1 cellular context compared by ENCODE assay signal in genomic region chr17:50955667-50956120, GRCh38.
TF ChIP-seq lines count a peak whose summit lies in the region.

No MANE protein-coding gene starts in this region.

TF ChIP-seq in SK-N-SH, 30 proteins besides CTCF, POLR2A, EP300 and RAD21 (continued from another document):
- TF ChIP-seq REST (IDR thresholded peaks at IDR 0.05; ENCODE audit: low read depth, low read length) (no peak), MEF2A (IDR thresholded peaks at IDR 0.05; ENCODE audit: borderline replicate concordance, low read depth) (no peak), POLR2AphosphoS5 (IDR thresholded peaks at IDR 0.05; ENCODE audit: low read depth, low read length) (no peak; the same call in 1 of the 2 replicates), FOXJ3 (CRISPR knock-in tag; IDR thresholded peaks at IDR 0.05) (peak; percentile 77), MXI1 (IDR thresholded peaks at IDR 0.05; ENCODE audit: low read depth, low read length) (peak; percentile 69; the same call in 1 of the 2 replicates), EZH2phosphoT487 (IDR thresholded peaks at IDR 0.05; ENCODE audit: borderline replicate concordance, low read depth) (no peak), SMC3 (IDR thresholded peaks at IDR 0.05; ENCODE audit: low read depth, low read length) (peak; percentile 20; the same call in 1 of the 2 replicates), GATA2 (CRISPR knock-in tag; IDR thresholded peaks at IDR 0.05) (peak; percentile 27; the same call in 1 of the 2 replicates), GABPA (IDR thresholded peaks at IDR 0.05; ENCODE audit: low read depth) (no peak)
TF ChIP-seq in SK-N-SH: peak in this region for 7.
